In the genomic region with DNA sequence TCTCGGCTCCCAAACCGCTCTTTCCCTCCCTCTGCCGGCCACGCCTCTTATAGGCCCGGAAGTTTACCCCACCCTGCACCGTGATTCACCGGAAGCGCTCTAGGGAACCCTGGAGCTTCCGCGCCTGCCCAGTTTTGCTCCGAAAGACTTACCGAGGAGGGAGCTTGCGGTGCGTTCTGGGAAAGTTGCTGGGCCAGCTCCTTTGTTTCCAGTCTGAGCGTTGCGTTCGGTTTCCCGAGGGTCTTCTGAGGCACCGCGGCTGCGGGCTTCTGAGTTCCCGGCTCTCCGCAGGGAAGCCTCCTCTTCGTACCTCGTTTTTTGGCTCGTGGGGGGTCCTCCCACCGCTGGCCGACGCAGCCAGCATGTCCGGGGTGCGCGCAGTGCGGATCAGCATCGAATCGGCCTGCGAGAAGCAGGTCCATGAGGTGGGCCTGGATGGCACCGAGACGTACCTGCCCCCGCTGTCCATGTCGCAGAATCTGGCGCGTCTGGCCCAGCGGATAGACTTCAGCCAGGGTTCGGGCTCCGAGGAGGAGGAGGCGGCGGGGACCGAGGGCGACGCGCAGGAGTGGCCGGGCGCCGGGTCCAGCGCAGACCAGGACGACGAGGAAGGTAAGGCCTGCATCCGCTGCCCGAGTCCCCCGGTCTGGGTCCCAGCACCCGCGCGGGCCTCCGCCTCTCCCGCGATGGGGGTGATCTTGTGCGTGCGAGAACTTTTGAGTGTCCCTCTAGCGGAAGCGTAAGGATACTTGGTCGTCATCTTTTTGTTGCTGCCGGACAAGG, we compare ENCODE assay signal across 8 cellular contexts. TPM values are rescaled to one million over a fixed set of nuclear protein-coding genes. Genes with fewer than 3 reads are reported as not detected.
DNase-seq lines count a peak whose midpoint lies in the region; ATAC-seq and TF ChIP-seq lines count a peak whose summit lies in the region.

A gene with protein sequence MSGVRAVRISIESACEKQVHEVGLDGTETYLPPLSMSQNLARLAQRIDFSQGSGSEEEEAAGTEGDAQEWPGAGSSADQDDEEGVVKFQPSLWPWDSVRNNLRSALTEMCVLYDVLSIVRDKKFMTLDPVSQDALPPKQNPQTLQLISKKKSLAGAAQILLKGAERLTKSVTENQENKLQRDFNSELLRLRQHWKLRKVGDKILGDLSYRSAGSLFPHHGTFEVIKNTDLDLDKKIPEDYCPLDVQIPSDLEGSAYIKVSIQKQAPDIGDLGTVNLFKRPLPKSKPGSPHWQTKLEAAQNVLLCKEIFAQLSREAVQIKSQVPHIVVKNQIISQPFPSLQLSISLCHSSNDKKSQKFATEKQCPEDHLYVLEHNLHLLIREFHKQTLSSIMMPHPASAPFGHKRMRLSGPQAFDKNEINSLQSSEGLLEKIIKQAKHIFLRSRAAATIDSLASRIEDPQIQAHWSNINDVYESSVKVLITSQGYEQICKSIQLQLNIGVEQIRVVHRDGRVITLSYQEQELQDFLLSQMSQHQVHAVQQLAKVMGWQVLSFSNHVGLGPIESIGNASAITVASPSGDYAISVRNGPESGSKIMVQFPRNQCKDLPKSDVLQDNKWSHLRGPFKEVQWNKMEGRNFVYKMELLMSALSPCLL (plus strand): TSS at position 131 of the 783 bp plus-strand sequence. CDS start 232 bp downstream, at position 363.

- no peaks in the 10 kb centered on the region for H3K9me3 ChIP-seq in BE2C

- H3K36me3 ChIP-seq in BE2C (peaks cover 32% of the 10 kb centered on the region), kidney epithelial cell (ENCODE audit: control insufficient read depth, insufficient read depth, low read length) (no peaks in the 10 kb centered on the region)

- H3K4me3 ChIP-seq in BE2C (ENCODE audit: low read depth, low read length), result peak within 1 kb of the TSS; percentile 99
- peak within 1 kb of the TSS; percentile 87 for H3K4me3 ChIP-seq in kidney epithelial cell (ENCODE audit: low read depth, low read length)

- H3K4me1 Mint-ChIP-seq in chondrocyte (ENCODE audit: low read depth), result peaks cover 40% of the 10 kb centered on the region

- TF ChIP-seq POLR2A in GM19193 (IDR thresholded peaks at IDR 0.05; ENCODE audit: extremely low read depth, insufficient read depth, insufficient read length), result peak; percentile 87

- H3K27ac Mint-ChIP-seq in chondrocyte (ENCODE audit: unreplicated experiment), result peak within 1 kb of the TSS; percentile 86

- H3K4me3 Mint-ChIP-seq in chondrocyte (ENCODE audit: unreplicated experiment), result peak within 1 kb of the TSS; percentile 95

- TF ChIP-seq CTCF in BE2C (IDR thresholded peaks at IDR 0.05; ENCODE audit: low read depth, low read length) (peak; percentile 53), chondrocyte (IDR thresholded peaks at IDR 0.05) (peak; percentile 72), kidney epithelial cell (IDR thresholded peaks at IDR 0.05; ENCODE audit: insufficient read depth, low read length, poor library complexity, severe bottlenecking) (peak; percentile 47)

- no peaks in the 10 kb centered on the region for H3K4me1 ChIP-seq in BE2C

- ATAC-seq in HG03439 (IDR thresholded peaks at IDR 0.05; ENCODE audit: unreplicated experiment), result peak; percentile 96

- no peaks in the 10 kb centered on the region for H3K9me3 Mint-ChIP-seq in chondrocyte (ENCODE audit: low read depth)

- DNase-seq in BE2C (peak; percentile 94), NCI-H510A (lab: John Stamatoyannopoulos, UW) (peak; percentile 95), chondrocyte (ENCODE audit: low spot score) (peak; percentile 95), kidney epithelial cell (ENCODE audit: low read depth) (peak; percentile 83)
- peak; percentile 80 to 87 for DNase-seq in activated CD4-positive, alpha-beta T cell treated with anti-CD3 and anti-CD28 coated beads for 24 hours (ENCODE audit: low read depth in 2 of 2)
- peak; percentile 81 to 88 for DNase-seq in stimulated activated CD4-positive, alpha-beta T cell treated with anti-CD3 and anti-CD28 coated beads, Interleukin-15, amount 100 ng/mL, for 48 hours (ENCODE audit: low read depth in 2 of 2)

- H3K27me3 ChIP-seq in BE2C (no peaks in the 10 kb centered on the region), kidney epithelial cell (ENCODE audit: control insufficient read depth, insufficient read depth, low read length) (no peaks in the 10 kb centered on the region)

- H3K27me3 Mint-ChIP-seq in chondrocyte (ENCODE audit: low read depth), result no peaks in the 10 kb centered on the region

- H3K36me3 Mint-ChIP-seq in chondrocyte (ENCODE audit: low read depth), result no peaks in the 10 kb centered on the region

RNA-seq across cellular contexts. Expression of the gene that starts here (rescaled TPM):
- 27.8 TPM for polyA plus RNA-seq in BE2C (2012; ENCODE audit: insufficient read depth, insufficient read length, low read depth)
- total RNA-seq in chondrocyte (23.2 to 28.1 TPM (median 27.7 TPM) in 3 replicates), kidney epithelial cell (48.4 and 51.4 TPM in 2 replicates)

Comparison
In these comparisons a context has a peak if more than half of its experiments do, and no peak if none do; other contexts are left out.
1. Peak in every context shown above with its lines: DNase-seq, ATAC-seq and H3K4me3 ChIP-seq.